Comparison of ENCODE assay signal across 32 cellular contexts in the genomic region with DNA sequence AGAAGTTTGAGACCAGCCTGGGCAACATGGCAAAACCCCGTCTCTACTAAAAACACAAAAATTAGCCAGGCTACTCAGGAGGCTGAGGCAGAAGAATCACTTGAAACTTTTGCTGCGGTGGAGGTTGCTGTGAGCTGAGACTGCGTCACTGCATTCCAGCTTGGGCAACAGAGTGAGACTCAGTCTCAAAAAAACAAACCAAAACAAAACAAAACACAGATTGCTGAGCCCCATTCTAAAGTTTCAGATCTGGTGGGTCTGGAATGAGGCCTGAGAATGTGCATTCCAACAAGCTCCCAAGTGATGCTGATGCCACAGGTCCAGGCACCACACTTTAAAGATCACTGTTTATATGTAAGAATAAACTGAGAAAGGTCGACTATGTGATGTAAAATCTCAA.
"Had no signal": no experiment of that assay in that cellular context is flagged by ENCODE, and none has a peak within 500 bp of the region (broad histone marks: within the 10 kb centered on the region; RNA-seq: fewer than 3 reads in every experiment).

No MANE protein-coding gene starts in this region.

- H3K4me2 ChIP-seq: hepatocyte had no signal

- ATAC-seq: activated T-cell treated with anti-CD3 and anti-CD28 coated beads, Interleukin-2, amount 50 U/mL, for 72 hours; body of pancreas; effector memory CD8-positive, alpha-beta T cell; gastroesophageal sphincter; heart right ventricle; WTC11 had no signal

- H3K79me2 ChIP-seq: hepatocyte had no signal

- H3K27ac ChIP-seq: body of pancreas, breast epithelium, cardiac muscle cell, coronary artery, esophagus squamous epithelium, gastroesophageal sphincter, heart right ventricle, hepatocyte, VCaP had no signal

- H3K36me3 ChIP-seq: breast epithelium, cardiac muscle cell, esophagus squamous epithelium, gastroesophageal sphincter, heart right ventricle had no signal

- H3K9me3 ChIP-seq: body of pancreas, breast epithelium, esophagus squamous epithelium, gastroesophageal sphincter, heart right ventricle had no signal

- H3K27me3 ChIP-seq: body of pancreas, breast epithelium, cardiac muscle cell, hepatocyte had no signal

- DNase-seq: activated CD4-positive, alpha-beta memory T cell treated with anti-CD3 and anti-CD28 coated beads, Interleukin-2, amount 10 ng/mL, durations not matched to agents 7 days and 5 days; activated CD4-positive, alpha-beta T cell treated with anti-CD3 and anti-CD28 coated beads for 1 hour; activated CD4-positive, alpha-beta T cell treated with anti-CD3 and anti-CD28 coated beads for 4 hours; activated CD4-positive, alpha-beta T cell treated with anti-CD3 and anti-CD28 coated beads, Interleukin-2, amount 10 ng/mL, durations not matched to agents 7 days and 5 days; activated CD4-positive, alpha-beta T cell treated with anti-CD3 and anti-CD28 coated beads, Interleukin-2, amount 50 U/mL, for 4 hours; activated CD8-positive, alpha-beta memory T cell treated with anti-CD3 and anti-CD28 coated beads, Interleukin-2, amount 50 U/mL, for 48 hours; activated gamma-delta T cell treated with Interleukin-2 at 50 U/mL for 16 hours; activated naive CD4-positive, alpha-beta T cell treated with anti-CD3 and anti-CD28 coated beads, Interleukin-2, amount 50 U/mL, for 16 hours; activated naive CD4-positive, alpha-beta T cell treated with Interleukin-2 at 50 U/mL for 16 hours; activated T-cell treated with anti-CD3 and anti-CD28 coated beads for 4 hours; activated T-cell treated with anti-CD3 and anti-CD28 coated beads, Interleukin-2, amount 50 U/mL, for 24 hours; activated T-cell treated with anti-CD3 and anti-CD28 coated beads, Interleukin-2, amount 50 U/mL, for 72 hours; amniotic stem cell; anterior cingulate cortex; body of pancreas; central memory CD4-positive, alpha-beta T cell; cerebellar nuclear complex; dermis blood vessel endothelial cell; effector CD4-positive, alpha-beta T cell; effector memory CD8-positive, alpha-beta T cell; erythroblast; esophagus squamous epithelium; foreskin melanocyte; heart right ventricle; T-helper 2 cell had no signal

- H2AFZ ChIP-seq: hepatocyte had no signal

- H3K4me1 ChIP-seq: body of pancreas, breast epithelium, gastroesophageal sphincter had no signal

- H3K4me3 ChIP-seq: body of pancreas, breast epithelium, cardiac muscle cell, coronary artery, esophagus squamous epithelium, gastroesophageal sphincter, heart right ventricle, hepatocyte had no signal
